ENCODE assay signal across 2 cellular contexts in genomic region chr5:29795253-29795652, GRCh38.
TF ChIP-seq lines count a peak whose summit lies in the region.

No MANE protein-coding gene starts in this region.

TF ChIP-seq in HepG2, 621 proteins besides CTCF, POLR2A, EP300 and RAD21:
- TF ChIP-seq NONO (IDR thresholded peaks at IDR 0.05) (no peak), NONO (CRISPR knock-in tag; conservative IDR thresholded peaks at IDR 0.05) (no peak), NFE2L2 (IDR thresholded peaks at IDR 0.05; ENCODE audit: low read length) (peak; percentile 83), ZNF333 (CRISPR knock-in tag; IDR thresholded peaks at IDR 0.05; ENCODE audit: borderline replicate concordance) (no peak), ZMYM3 (CRISPR knock-in tag; IDR thresholded peaks at IDR 0.05) (no peak), TFDP1 (CRISPR knock-in tag; IDR thresholded peaks at IDR 0.05; ENCODE audit: borderline replicate concordance) (no peak)
TF ChIP-seq in HepG2: peak in this region for 1.

TF ChIP-seq in H1, 55 proteins besides CTCF, POLR2A, EP300 and RAD21:
- TF ChIP-seq CBX5 (IDR thresholded peaks at IDR 0.05; ENCODE audit: low read depth, low read length), result no peak
- no peak for TF ChIP-seq JUND (IDR thresholded peaks at IDR 0.05; ENCODE audit: low read length)
- TF ChIP-seq ATF2 (IDR thresholded peaks at IDR 0.05; ENCODE audit: low read length), result no peak
- TF ChIP-seq KDM1A (IDR thresholded peaks at IDR 0.05; ENCODE audit: borderline replicate concordance, low read length), result no peak
- TF ChIP-seq CEBPB (IDR thresholded peaks at IDR 0.05; ENCODE audit: low read depth, low read length), result no peak
- no peak for TF ChIP-seq CTBP2 (IDR thresholded peaks at IDR 0.05; ENCODE audit: borderline replicate concordance, insufficient read depth, insufficient read length, low read length)
- no peak for TF ChIP-seq ASH2L (IDR thresholded peaks at IDR 0.05; ENCODE audit: low read length)
- peak; percentile 38 for TF ChIP-seq MAFK (IDR thresholded peaks at IDR 0.05; ENCODE audit: low read depth, low read length)
- TF ChIP-seq EGR1 (IDR thresholded peaks at IDR 0.05; ENCODE audit: borderline replicate concordance, low read depth, low read length), result no peak
